In the genomic region with DNA sequence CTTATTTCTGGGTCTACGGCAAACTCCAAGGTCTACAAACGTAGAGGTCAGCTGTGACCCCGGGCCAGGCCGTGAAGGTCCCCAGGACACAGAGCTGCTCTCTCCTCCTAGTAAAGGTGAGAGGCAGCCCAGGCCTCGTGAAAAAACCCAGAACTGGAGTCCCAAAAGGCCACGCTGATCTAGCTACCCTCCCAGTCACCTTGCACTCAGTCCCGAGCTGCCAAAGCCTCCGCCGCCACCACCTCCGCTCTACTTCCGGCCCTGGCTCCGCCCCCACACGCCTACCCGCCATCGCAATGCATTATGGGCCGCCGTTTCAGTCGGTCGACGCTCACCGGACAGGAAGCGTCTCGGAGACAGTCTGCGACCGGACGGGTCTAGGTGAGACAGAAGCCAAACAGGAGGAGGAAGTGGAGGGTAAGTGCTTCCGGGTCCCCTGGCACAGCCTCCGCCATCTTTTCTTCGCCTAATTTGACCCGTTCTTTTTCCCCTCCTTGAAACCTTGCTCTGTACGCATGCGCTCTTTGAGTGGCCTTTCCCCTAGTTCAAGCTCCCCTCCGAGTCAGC, we compare ENCODE assay signal across 8 cellular contexts. TPM values are rescaled to one million over a fixed set of nuclear protein-coding genes. Genes with fewer than 3 reads are reported as not detected.
DNase-seq lines count a peak whose midpoint lies in the region; ATAC-seq and TF ChIP-seq lines count a peak whose summit lies in the region.

Gene ATP5PF, minus strand, starts transcription at position 251 of the 567 bp plus-strand sequence. CDS start 5,110 bp downstream, outside the sequence.
Gene GABPA, plus strand, starts transcription at position 319 of the 567 bp plus-strand sequence. CDS start 6,627 bp downstream, outside the sequence.

- intact Hi-C loops in colonic mucosa (cut with DNase I): no loop called here

- H3K27me3 ChIP-seq in BE2C (no peaks in the 10 kb centered on the region), colonic mucosa (no peaks in the 10 kb centered on the region), layer of hippocampus (ENCODE audit: control insufficient read depth, insufficient read depth, low read length) (no peaks in the 10 kb centered on the region)

- H3K9ac ChIP-seq in colonic mucosa (ENCODE audit: low read depth in 2 of 2, low read length in 2 of 2): peak within 1 kb of the TSS; percentile 89 to 99

- no peak for TF ChIP-seq CTCF in BE2C (IDR thresholded peaks at IDR 0.05; ENCODE audit: low read depth, low read length)
- no peak for TF ChIP-seq CTCF in colonic mucosa (IDR thresholded peaks at IDR 0.05)

- H3K27ac ChIP-seq in colonic mucosa (peak within 1 kb of the TSS; percentile 99), layer of hippocampus (ENCODE audit: low read depth, low read length) (peak within 1 kb of the TSS; percentile 98)

- H3K4me3 ChIP-seq in BE2C (ENCODE audit: low read depth, low read length) (peak within 1 kb of the TSS; percentile 73), colonic mucosa (peak within 1 kb of the TSS; percentile 88)

- ATAC-seq in HG03460 (IDR thresholded peaks at IDR 0.05; ENCODE audit: unreplicated experiment): peak; percentile 89

- H3K36me3 ChIP-seq in BE2C: peaks cover 9% of the 10 kb centered on the region
- no peaks in the 10 kb centered on the region for H3K36me3 ChIP-seq in colonic mucosa

- H3K9me3 ChIP-seq in BE2C: no peaks in the 10 kb centered on the region
- H3K9me3 ChIP-seq in colonic mucosa: no peaks in the 10 kb centered on the region

- DNase-seq in BE2C (peak; percentile 97), GM19240 (ENCODE audit: insufficient read length, low spot score) (peak; percentile 48), NCI-H526 (lab: John Stamatoyannopoulos, UW) (peak; percentile 97 to 98), colonic mucosa (peak; percentile 98)
- DNase-seq in activated CD4-positive, alpha-beta T cell treated with anti-CD3 and anti-CD28 coated beads for 48 hours: peak; percentile 99
- DNase-seq in stimulated activated CD4-positive, alpha-beta T cell treated with anti-CD3 and anti-CD28 coated beads, Interleukin-1b, Interleukin-23, amount 100 ng/mL, for 4 hours (ENCODE audit: low read depth in 2 of 2): peak; percentile 97 to 98

- H3K4me1 ChIP-seq in BE2C (no peaks in the 10 kb centered on the region), colonic mucosa (peaks cover 5% of the 10 kb centered on the region)

RNA-seq across cellular contexts. Expression of gene ATP5PF, which starts in this region (rescaled TPM):
- 160 TPM for polyA plus RNA-seq in BE2C (2012; ENCODE audit: insufficient read depth, insufficient read length, low read depth)
- 100 to 1,000 TPM; 186 to 242 TPM for total RNA-seq in colonic mucosa

RNA-seq across cellular contexts. Expression of gene GABPA, which starts in this region (rescaled TPM):
- polyA plus RNA-seq in BE2C (2012; ENCODE audit: insufficient read depth, insufficient read length, low read depth): 22.9 TPM
- total RNA-seq in colonic mucosa: 10 to 100 TPM; 23.8 to 24.9 TPM

Comparison
In these comparisons a context has a peak if more than half of its experiments do, and no peak if none do; other contexts are left out.
1. Peak in every context shown above with its lines: DNase-seq, ATAC-seq, H3K4me3 ChIP-seq and H3K27ac ChIP-seq.
2. DNase-seq: peak in every context shown above with its lines; median percentile 99 in activated CD4-positive, alpha-beta T cell treated with anti-CD3 and anti-CD28 coated beads for 48 hours; 98 in colonic mucosa; 98 in NCI-H526; 98 in stimulated activated CD4-positive, alpha-beta T cell treated with anti-CD3 and anti-CD28 coated beads, Interleukin-1b, Interleukin-23, amount 100 ng/mL, for 4 hours; 97 in BE2C; 48 in GM19240.